In genomic region chr3:1766384-1766783, GRCh38 we compare ENCODE assay signal across 15 cellular contexts.
"Had no signal": no experiment of that assay in that cellular context is flagged by ENCODE, and none has a peak within 500 bp of the region (broad histone marks: within the 10 kb centered on the region; RNA-seq: fewer than 3 reads in every experiment).

No MANE protein-coding gene starts in this region.

- DNase-seq: activated B cell treated with CpG ODN at 0.5 μM for 24 hours; activated CD4-positive, alpha-beta T cell treated with anti-CD3 and anti-CD28 coated beads for 48 hours; activated CD8-positive, alpha-beta T cell treated with anti-CD3 and anti-CD28 coated beads for 36 hours; activated effector memory CD4-positive, alpha-beta T cell treated with Interleukin-2 at 50 U/mL for 16 hours; activated naive CD4-positive, alpha-beta T cell treated with anti-CD3 and anti-CD28 coated beads, Interleukin-2, amount 50 U/mL, for 16 hours; activated T-cell treated with anti-CD3 and anti-CD28 coated beads, Interleukin-2, amount 50 U/mL, for 4 hours; dermis blood vessel endothelial cell; effector memory CD8-positive, alpha-beta T cell; head of caudate nucleus; left cardiac atrium; midbrain; ovary had no signal

- H3K9me3 ChIP-seq: ovary had no signal

- H3K27ac ChIP-seq: neural progenitor cell, ovary had no signal

- H3K36me3 ChIP-seq: neural progenitor cell, ovary had no signal

- H3K9ac ChIP-seq: neural progenitor cell had no signal

- ATAC-seq: activated CD8-positive, alpha-beta T cell treated with anti-CD3 and anti-CD28 coated beads for 36 hours; activated T-cell treated with anti-CD3 and anti-CD28 coated beads, Interleukin-2, amount 50 U/mL, for 4 hours; effector memory CD8-positive, alpha-beta T cell; left cardiac atrium; sciatic nerve had no signal

- H3K4me3 ChIP-seq: lung, neural progenitor cell, ovary had no signal
